ENCODE assay signal across 1 cellular context in genomic region chr3:11521167-11521566, GRCh38.
TF ChIP-seq lines count a peak whose summit lies in the region.

No MANE protein-coding gene starts in this region.

TF ChIP-seq in GM23338, 12 proteins besides CTCF, POLR2A, EP300 and RAD21 (continued from another document):
- no peak for TF ChIP-seq ETS1 (IDR thresholded peaks at IDR 0.05)
- TF ChIP-seq ZNF462 (CRISPR knock-in tag; IDR thresholded peaks at IDR 0.05): no peak
